ENCODE assay signal across 21 cellular contexts in the genomic region with DNA sequence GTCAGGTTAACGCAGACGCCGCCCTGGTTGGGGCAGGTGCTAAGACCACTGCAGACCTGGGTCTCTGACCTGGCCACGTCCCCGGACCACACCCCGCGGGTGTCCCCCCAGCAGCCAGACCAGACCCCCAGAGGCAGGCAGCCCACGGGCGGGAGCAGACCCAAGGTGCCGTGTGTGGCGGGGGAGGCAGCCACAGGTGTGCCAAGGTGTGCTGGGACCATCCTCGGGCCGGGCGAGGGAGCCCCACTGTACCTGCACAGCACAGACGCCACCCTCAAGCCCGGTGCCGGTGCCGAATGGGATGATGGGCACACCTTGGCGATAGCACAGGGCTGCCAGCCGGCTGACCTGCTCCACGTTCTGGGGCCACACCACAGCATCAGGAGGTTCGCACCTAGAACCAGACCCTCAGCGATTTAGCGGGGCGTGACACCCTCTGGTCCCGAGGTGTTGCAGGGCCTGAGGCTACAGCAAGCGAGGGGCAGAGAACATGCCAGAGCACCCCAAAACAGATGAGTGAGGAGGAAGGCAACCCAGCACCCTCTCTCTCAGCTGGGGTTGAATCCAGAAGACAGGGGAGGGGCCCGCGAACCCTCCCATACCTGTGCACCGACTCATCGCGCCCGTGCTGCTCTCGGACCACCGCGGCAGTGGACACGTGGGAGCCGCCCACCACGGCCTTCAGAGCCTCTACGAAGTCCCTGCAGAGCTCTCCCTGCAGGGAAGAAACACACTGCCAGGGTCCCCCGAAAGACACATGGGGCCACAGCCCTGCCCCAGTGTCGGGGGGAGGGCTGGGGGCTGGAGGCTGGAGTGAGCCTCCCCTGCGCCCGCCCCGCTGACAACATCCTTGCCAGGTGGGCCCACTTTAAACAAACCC. TPM values are rescaled to one million over a fixed set of nuclear protein-coding genes. Genes with fewer than 3 reads are reported as not detected.
DNase-seq lines count a peak whose midpoint lies in the region; FAIRE-seq and TF ChIP-seq lines count a peak whose summit lies in the region.
"Had no signal": no experiment of that assay in that cellular context is flagged by ENCODE, and none has a peak within 500 bp of the region (broad histone marks: within the 10 kb centered on the region; RNA-seq: fewer than 3 reads in every experiment).

No MANE protein-coding gene starts in this region.

- H2AFZ ChIP-seq in H1 (ENCODE audit: low read length): no peak overlapping the region
- no peak overlapping the region for H2AFZ ChIP-seq in neuronal stem cell (ENCODE audit: low read length)

- H3K23me2 ChIP-seq in H1 (ENCODE audit: low read depth, low read length): no peaks in the 10 kb centered on the region

- no peak for TF ChIP-seq RAD21 in H1 (IDR thresholded peaks at IDR 0.05 in 1 of 2, conservative IDR thresholded peaks at IDR 0.05 in 1 of 2; ENCODE audit: low read depth in 2 of 2, low read length in 2 of 2)

- no peak overlapping the region for H3K4me3 Mint-ChIP-seq in MCF 10A (ENCODE audit: unreplicated experiment)
- H3K4me3 Mint-ChIP-seq: activated CD4-positive, alpha-beta T cell treated with anti-CD3 and anti-CD28 coated beads, Interleukin-2, amount 10 ng/mL, durations not matched to agents 24 days and 14 days had no signal

- peak overlapping the region; percentile 89 for H4K91ac ChIP-seq in H1 (replicated peaks; ENCODE audit: insufficient read length, low read length)
- no peak overlapping the region for H4K91ac ChIP-seq in neuronal stem cell (ENCODE audit: low read depth, low read length, poor library complexity)

- H2AK5ac ChIP-seq in H1 (ENCODE audit: low read depth, low read length): no peak overlapping the region
- peak overlapping the region; percentile 91 for H2AK5ac ChIP-seq in neuronal stem cell (ENCODE audit: low read depth, low read length)

- H4K5ac ChIP-seq in H1 (ENCODE audit: insufficient read length, low read depth, low read length): peak overlapping the region; percentile 65

- peaks cover 3% of the 10 kb centered on the region; the same call in 1 of the 2 replicates for H3K79me1 ChIP-seq in H1 (ENCODE audit: low read depth, low read length)
- peaks cover 8% of the 10 kb centered on the region for H3K79me1 ChIP-seq in neuronal stem cell (ENCODE audit: low read depth, low read length)

- H3K4me1 ChIP-seq in breast epithelium (peaks cover 15% of the 10 kb centered on the region in 2 donors), H1 (replicated peaks in 1 of 4; ENCODE audit: control insufficient read depth in 3 of 4, insufficient read depth in 4 of 4, low read length in 3 of 4) (peaks cover 8 to 43% (median 34%) of the 10 kb centered on the region in 4 experiments), neuronal stem cell (ENCODE audit: control insufficient read depth in 2 of 2, insufficient read depth in 1 of 2, low read depth in 1 of 2, low read length in 2 of 2) (peaks cover 8 to 9% of the 10 kb centered on the region in 2 donors), tibial nerve (peaks cover 0 to 54% (median 19%) of the 10 kb centered on the region in 4 donors)

- H2BK12ac ChIP-seq in H1 (ENCODE audit: low read depth, low read length) (0 out of 2 replicates have a peak overlapping the region, but pooled peaks have one; percentile 85), neuronal stem cell (ENCODE audit: low read length) (no peak overlapping the region)

- peak overlapping the region; percentile 99 for H2BK15ac ChIP-seq in H1 (ENCODE audit: low read length)
- peak overlapping the region; percentile 55 for H2BK15ac ChIP-seq in neuronal stem cell (ENCODE audit: low read length)

- intact Hi-C loops in breast epithelium (cut with DNase I; ENCODE audit: low total_unique reads) (no loop called here), MCF 10A (cut with micrococcal nuclease) (no loop called here)

- H3K18ac ChIP-seq in H1 (ENCODE audit: extremely low read depth, low read length) (peak overlapping the region; percentile 60), neuronal stem cell (ENCODE audit: low read length) (peak overlapping the region; percentile 46)

- no peaks in the 10 kb centered on the region for H3K9me3 Mint-ChIP-seq in MCF 10A (ENCODE audit: unreplicated experiment)
- H3K9me3 Mint-ChIP-seq: activated CD4-positive, alpha-beta T cell treated with anti-CD3 and anti-CD28 coated beads, Interleukin-2, amount 10 ng/mL, durations not matched to agents 24 days and 14 days had no signal

- H3K4me2 ChIP-seq in H1 (ENCODE audit: insufficient read depth in 1 of 2, low read depth in 2 of 2, low read length in 2 of 2): peak overlapping the region; percentile 25 to 43; a peak in 3 of 4 replicates
- no peak overlapping the region for H3K4me2 ChIP-seq in neuronal stem cell (ENCODE audit: insufficient read depth, low read length, poor library complexity, severe bottlenecking)

- H3K14ac ChIP-seq in H1 (ENCODE audit: insufficient read length): no peak overlapping the region
- peak overlapping the region; percentile 89 for H3K14ac ChIP-seq in neuronal stem cell (ENCODE audit: low read length)

- H3K9ac ChIP-seq in H1 (replicated peaks in 1 of 4; ENCODE audit: extremely low read depth in 1 of 4, low read depth in 3 of 4, low read length in 3 of 4) (no peak overlapping the region), neuronal stem cell (ENCODE audit: low read depth, low read length, poor library complexity) (no peak overlapping the region)
- H3K9ac ChIP-seq: BLaER1 treated with 17β-estradiol and CSF1 and Interleukin-3, amounts not matched to agents 10 nM and 100 nM had no signal

- H3K4ac ChIP-seq in H1 (replicated peaks; ENCODE audit: insufficient read length, low read depth, low read length): peak overlapping the region; percentile 19
- peak overlapping the region; percentile 37 for H3K4ac ChIP-seq in neuronal stem cell (ENCODE audit: low read length)

- peaks cover 2 to 3% of the 10 kb centered on the region in 2 experiments for H4K20me1 ChIP-seq in H1 (replicated peaks in 1 of 2; ENCODE audit: control insufficient read depth in 1 of 2, insufficient read depth in 2 of 2, low read length in 2 of 2)

- H2BK20ac ChIP-seq in H1 (ENCODE audit: low read length): no peak overlapping the region

- H2BK5ac ChIP-seq in H1 (ENCODE audit: low read depth, low read length) (peak overlapping the region; percentile 77; the same call in 1 of the 2 replicates), neuronal stem cell (ENCODE audit: low read length) (no peak overlapping the region)

- TF ChIP-seq EP300 in H1 (IDR thresholded peaks at IDR 0.05; ENCODE audit: borderline replicate concordance in 1 of 2, low read depth in 2 of 2, low read length in 2 of 2) (no peak), tibial nerve (IDR thresholded peaks at IDR 0.05) (no peak)

- H3K79me2 ChIP-seq in H1 (ENCODE audit: control insufficient read depth in 1 of 2, insufficient read depth in 2 of 2, low read length in 2 of 2): no peaks in the 10 kb centered on the region; a peak in 1 of 4 replicates

- FAIRE-seq in H1 (lab: Jason Lieb, UNC): no peak
- FAIRE-seq: endothelial cell of umbilical vein, TTC549 had no signal

- peaks cover 12% of the 10 kb centered on the region for H3K4me1 Mint-ChIP-seq in MCF 10A (ENCODE audit: insufficient read depth, unreplicated experiment)

- POLR2A ChIA-PET in MCF 10A (lab: Yijun Ruan, JAX): interaction anchor here (0.6 to 1.6 kb wide), 2 partner anchors 8 to 130 kb away, joined by 3 to 4 read pairs; a partner anchor contains a TSS
- POLR2A ChIA-PET in H1 (lab: Charles Lee; ENCODE audit: partially characterized antibody): interaction anchor here (1.0 to 2.3 kb wide), 2 partner anchors 10 to 117 kb away, joined by 4 to 8 read pairs; a partner anchor contains a TSS

- H4K8ac ChIP-seq in H1 (ENCODE audit: extremely low read depth, insufficient read depth, low read length): peak overlapping the region; percentile 73
- peak overlapping the region; percentile 57 for H4K8ac ChIP-seq in neuronal stem cell (ENCODE audit: low read depth, low read length)

- no peaks in the 10 kb centered on the region for H3K27me3 Mint-ChIP-seq in MCF 10A (ENCODE audit: insufficient read depth, unreplicated experiment)
- H3K27me3 Mint-ChIP-seq: activated CD4-positive, alpha-beta T cell treated with anti-CD3 and anti-CD28 coated beads, Interleukin-2, amount 10 ng/mL, durations not matched to agents 24 days and 14 days had no signal

- peaks cover 18% of the 10 kb centered on the region for H3K36me3 Mint-ChIP-seq in MCF 10A (ENCODE audit: insufficient read depth, unreplicated experiment)

- CTCF ChIA-PET in MCF 10A (lab: Yijun Ruan, JAX): interaction anchor here (0.6 to 1.0 kb wide), 2 partner anchors 117 to 129 kb away, joined by 3 to 4 read pairs; a partner anchor contains a TSS
- CTCF ChIA-PET in H1 (lab: Charles Lee; ENCODE audit: partially characterized antibody): interaction anchor here (1.8 to 16.3 kb wide), 2 partner anchors 16 to 119 kb away, joined by 5 to 171 read pairs; a partner anchor contains a TSS

- H3K27me3 ChIP-seq in breast epithelium: no peaks in the 10 kb centered on the region
- no peaks in the 10 kb centered on the region for H3K27me3 ChIP-seq in H1 (replicated peaks in 1 of 4; ENCODE audit: control insufficient read depth in 3 of 4, extremely low read depth in 1 of 4, insufficient read depth in 3 of 4, low read length in 3 of 4)
- no peaks in the 10 kb centered on the region for H3K27me3 ChIP-seq in neuronal stem cell (ENCODE audit: control insufficient read depth in 3 of 3, insufficient read depth in 3 of 3, low read depth in 1 of 3, low read length in 3 of 3)
- H3K27me3 ChIP-seq in tibial nerve: no peaks in the 10 kb centered on the region
- H3K27me3 ChIP-seq: ascending aorta, foreskin keratinocyte, sigmoid colon had no signal

- H2BK120ac ChIP-seq in H1 (replicated peaks; ENCODE audit: low read depth, low read length) (peak overlapping the region; percentile 68), neuronal stem cell (ENCODE audit: low read depth, low read length) (peak overlapping the region; percentile 81)

- 95% methylated on average over 25 of the region's 45 CpGs; no CpG with 5 or more reads in 1 of the 2 experiments for WGBS in H1 (ENCODE audit: extremely low coverage in 1 of 2, insufficient coverage in 1 of 2, insufficient read length in 1 of 2, insufficient replicate concordance in 2 of 2, low coverage in 1 of 2, low lambda C conversion rate in 2 of 2, missing lambda C conversion rate in 1 of 2), 2 experiments
- WGBS in neuronal stem cell (ENCODE audit: extremely low coverage in 2 of 2, insufficient read length in 2 of 2, insufficient replicate concordance in 1 of 2), 2 donors: no CpG with 5 or more reads among the region's 45 CpGs
- WGBS in tibial nerve, 2 donors: 83 to 89% methylated on average over 26 to 42 of the region's 45 CpGs

- BruUV-seq in MCF 10A (replicated peaks; lab: Mats Ljungman, UMichigan): no TSS peak

- H3K4me3 ChIP-seq in breast epithelium: peak overlapping the region in 2 of 3 donors; percentile 60 to 75
- H3K4me3 ChIP-seq in H1 (ENCODE audit: extremely low read depth in 1 of 4, insufficient read depth in 2 of 4, low read depth in 3 of 4, low read length in 4 of 4): peak overlapping the region in 2 of 4 experiments; percentile 29 to 54; a peak in 3 of 8 replicates
- H3K4me3 ChIP-seq in neuronal stem cell (ENCODE audit: low read length in 2 of 2): no peak overlapping the region
- peak overlapping the region in 3 of 4 donors; percentile 2 to 66 (median 52) for H3K4me3 ChIP-seq in tibial nerve
- H3K4me3 ChIP-seq: BLaER1 treated with 17β-estradiol and CSF1 and Interleukin-3, amounts not matched to agents 10 nM and 100 nM had no signal

- no peak overlapping the region for H3K56ac ChIP-seq in H1 (replicated peaks; ENCODE audit: insufficient read length, low read depth, low read length)

- TF ChIP-seq POLR2A in breast epithelium (IDR thresholded peaks at IDR 0.05): no peak
- TF ChIP-seq POLR2A in H1 (IDR thresholded peaks at IDR 0.05; ENCODE audit: control extremely low read depth in 1 of 2, low read depth in 2 of 2, low read length in 2 of 2): no peak
- no peak for TF ChIP-seq POLR2A in tibial nerve (IDR thresholded peaks at IDR 0.05)

- no peak overlapping the region for H3K27ac Mint-ChIP-seq in MCF 10A (ENCODE audit: low read depth, unreplicated experiment)
- H3K27ac Mint-ChIP-seq: activated CD4-positive, alpha-beta T cell treated with anti-CD3 and anti-CD28 coated beads, Interleukin-2, amount 10 ng/mL, durations not matched to agents 24 days and 14 days had no signal

- H3K9me3 ChIP-seq in breast epithelium (no peaks in the 10 kb centered on the region), H1 (ENCODE audit: insufficient read depth in 2 of 2, low read depth in 1 of 2, low read length in 1 of 2) (no peaks in the 10 kb centered on the region), neuronal stem cell (replicated peaks in 1 of 2; ENCODE audit: control insufficient read depth in 2 of 2, insufficient read depth in 1 of 2, low read depth in 1 of 2, low read length in 2 of 2) (peaks cover 0 to 5% of the 10 kb centered on the region in 2 donors), tibial nerve (no peaks in the 10 kb centered on the region)
- H3K9me3 ChIP-seq: ascending aorta, neutrophil, sigmoid colon had no signal

- H3K23ac ChIP-seq in H1 (ENCODE audit: insufficient read length): no peak overlapping the region
- H3K23ac ChIP-seq in neuronal stem cell (ENCODE audit: low read depth, low read length, poor library complexity): peak overlapping the region; percentile 92

- TF ChIP-seq CTCF in breast epithelium (IDR thresholded peaks at IDR 0.05): no peak
- no peak for TF ChIP-seq CTCF in MCF 10A (IDR thresholded peaks at IDR 0.05; ENCODE audit: unreplicated experiment)
- no peak for TF ChIP-seq CTCF in H1 (IDR thresholded peaks at IDR 0.05; ENCODE audit: control extremely low read depth in 1 of 3, insufficient read depth in 1 of 3, low read depth in 1 of 3, low read length in 3 of 3)
- no peak for TF ChIP-seq CTCF in tibial nerve (IDR thresholded peaks at IDR 0.05)

- H3K36me3 ChIP-seq in breast epithelium (no peaks in the 10 kb centered on the region), H1 (ENCODE audit: control insufficient read depth in 2 of 4, insufficient read depth in 4 of 4, low read length in 3 of 4) (peaks cover 0 to 16% (median 3%) of the 10 kb centered on the region in 4 experiments; a peak in 2 of 8 replicates), neuronal stem cell (replicated peaks in 1 of 2; ENCODE audit: control insufficient read depth in 2 of 2, insufficient read depth in 2 of 2, low read length in 2 of 2) (no peaks in the 10 kb centered on the region), tibial nerve (peaks cover 0 to 21% (median 0%) of the 10 kb centered on the region in 3 donors)
- H3K36me3 ChIP-seq: BLaER1 treated with 17β-estradiol and CSF1 and Interleukin-3, amounts not matched to agents 10 nM and 100 nM; neutrophil; sigmoid colon had no signal

- H3K27ac ChIP-seq in breast epithelium (no peak overlapping the region), H1 (ENCODE audit: low read depth, low read length) (peak overlapping the region; percentile 11; the same call in 1 of the 2 replicates), neuronal stem cell (replicated peaks; ENCODE audit: low read length) (no peak overlapping the region), tibial nerve (peak overlapping the region in 3 of 4 donors; percentile 67 to 90 (median 77))
- H3K27ac ChIP-seq: foreskin keratinocyte, neutrophil had no signal

- DNase-seq in breast epithelium (ENCODE audit: low spot score in 2 of 2): no peak
- no peak for DNase-seq in MCF 10A (ENCODE audit: unreplicated experiment)
- DNase-seq in H1 (ENCODE audit: low read depth in 1 of 2, low spot score in 2 of 2): no peak
- DNase-seq in neuronal stem cell (ENCODE audit: low spot score): no peak
- no peak for DNase-seq in tibial nerve (ENCODE audit: low spot score in 2 of 2)
- no peak for DNase-seq in MV-4-11 (lab: John Stamatoyannopoulos, UW)
- DNase-seq in DMS53 (lab: John Stamatoyannopoulos, UW): no peak
- no peak for DNase-seq in OCI-M2 (lab: John Stamatoyannopoulos, UW; ENCODE audit: unreplicated experiment)
- DNase-seq: 8988T; activated CD4-positive, alpha-beta T cell treated with anti-CD3 and anti-CD28 coated beads, Interleukin-2, amount 10 ng/mL, durations not matched to agents 24 days and 14 days; activated CD8-positive, alpha-beta memory T cell treated with anti-CD3 and anti-CD28 coated beads, Interleukin-2, amount 50 U/mL, for 48 hours; foreskin keratinocyte; left cardiac atrium; NCI-H187 treated with DMSO at 0.1 percent for 48 hours; sigmoid colon; stimulated activated CD4-positive, alpha-beta T cell treated with anti-CD3 and anti-CD28 coated beads, Interleukin-2, amount 100 ng/mL, for 24 hours had no signal

RNA-seq across cellular contexts. Expression of a gene that starts 1.4 kb away (rescaled TPM):
- total RNA-seq in breast epithelium (10 to 100 TPM; 10.5 to 17.6 (median 10.7) TPM), MCF 10A (2022) (0.15 and 0.30 TPM in 2 replicates), tibial nerve (10 to 100 TPM; 20.1 to 48.7 (median 27.7) TPM)
- 14.7 and 14.9 TPM in 2 replicates for total RNA-seq in H1 (2021; fragmentation: NEBNext Ultra II Directional; extraction: Animal tissue kit (Norgen Biotek cat#: 25700))
- 18.2 and 43.1 TPM in 2 replicates for polyA plus RNA-seq in H1 (2011; rRNA removed)
- polyA plus RNA-seq in H1 (2011; cell fraction: cytosol; rRNA removed): 35.2 TPM
- 71.5 TPM for polyA plus RNA-seq in H1 (2011; cell fraction: nucleus; rRNA removed)
- polyA plus RNA-seq in H1 (2012, experiment 1 of 2): 7.7 to 14.3 TPM (median 11.1 TPM) in 4 replicates
- polyA plus RNA-seq in H1 (2012, experiment 2 of 2): 8.7 TPM
- 1.8 TPM for polyA plus RNA-seq in H1 (2013, experiment 1 of 2)
- 1.2 TPM for polyA plus RNA-seq in H1 (2013, experiment 2 of 2)
- 6.8 and 8.6 TPM in 2 replicates for polyA minus RNA-seq in H1 (2011; rRNA and poly(A)+ RNA removed)
- polyA minus RNA-seq in H1 (2011; cell fraction: cytosol; rRNA and poly(A)+ RNA removed): 18.0 TPM
- 38.5 TPM for polyA minus RNA-seq in H1 (2011; cell fraction: nucleus; rRNA and poly(A)+ RNA removed)
- 0.66 TPM for polyA plus RNA-seq in neuronal stem cell (2013, experiment 1 of 2)
- polyA plus RNA-seq in neuronal stem cell (2013, experiment 2 of 2): 0.76 TPM
- total RNA-seq: endothelial cell of umbilical vein had no signal

RNA-seq across cellular contexts. Expression of a gene that starts 33.1 kb away (rescaled TPM):
- total RNA-seq in breast epithelium: 10 to 100 TPM in 2 of 3 donors, 1 to 10 TPM in 1; 7.0 to 16.0 (median 12.5) TPM
- 11.5 and 14.0 TPM in 2 replicates for total RNA-seq in MCF 10A (2022)
- 11.2 and 12.2 TPM in 2 replicates for total RNA-seq in H1 (2021; fragmentation: NEBNext Ultra II Directional; extraction: Animal tissue kit (Norgen Biotek cat#: 25700))
- polyA plus RNA-seq in H1 (2011; rRNA removed): 2.2 and 4.0 TPM in 2 replicates
- polyA plus RNA-seq in H1 (2011; cell fraction: cytosol; rRNA removed): 4.0 TPM
- 4.3 TPM for polyA plus RNA-seq in H1 (2011; cell fraction: nucleus; rRNA removed)
- 5.4 to 6.7 TPM (median 5.6 TPM) in 4 replicates for polyA plus RNA-seq in H1 (2012, experiment 1 of 2)
- 0.64 TPM for polyA plus RNA-seq in H1 (2012, experiment 2 of 2)
- 5.5 TPM for polyA plus RNA-seq in H1 (2013, experiment 1 of 2)
- polyA plus RNA-seq in H1 (2013, experiment 2 of 2): 5.5 TPM
- 9.4 and 15.2 TPM in 2 replicates for polyA minus RNA-seq in H1 (2011; rRNA and poly(A)+ RNA removed)
- 12.6 TPM for polyA minus RNA-seq in H1 (2011; cell fraction: cytosol; rRNA and poly(A)+ RNA removed)
- polyA minus RNA-seq in H1 (2011; cell fraction: nucleus; rRNA and poly(A)+ RNA removed): 19.2 TPM
- 14.4 TPM for polyA plus RNA-seq in neuronal stem cell (2013, experiment 1 of 2)
- 14.3 TPM for polyA plus RNA-seq in neuronal stem cell (2013, experiment 2 of 2)
- 10 to 100 TPM in 2 of 4 donors, 1 to 10 TPM in 2; 6.3 to 12.6 (median 9.5) TPM for total RNA-seq in tibial nerve

Comparison
In these comparisons a context has a peak if more than half of its experiments do, and no peak if none do; other contexts are left out.
1. H3K27ac ChIP-seq: peak in H1 (single experiment) and tibial nerve (3 of 4); none in breast epithelium (0 of 2) and neuronal stem cell (single experiment).
2. H3K4me3 ChIP-seq: peak in breast epithelium (2 of 3) and tibial nerve (3 of 4); none in neuronal stem cell (0 of 2).